In the genomic region with DNA sequence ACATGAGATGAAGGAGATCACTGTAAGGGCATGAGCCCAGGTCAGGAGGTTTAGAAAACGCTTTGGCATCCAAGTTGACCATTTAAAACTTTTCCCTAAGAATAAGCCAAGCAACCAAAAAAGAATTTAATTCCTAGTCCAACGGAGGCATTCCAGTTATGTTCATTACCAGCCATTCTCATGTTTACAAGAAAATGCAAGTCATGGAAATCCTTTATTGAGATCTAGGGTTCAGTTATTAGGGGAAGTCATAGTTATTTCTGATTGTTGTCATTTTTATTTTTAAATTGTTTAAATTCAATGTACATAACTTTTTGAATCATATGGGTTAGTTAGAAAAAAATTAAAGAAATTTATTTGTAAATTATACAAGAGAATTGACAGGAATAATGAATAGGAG, we compare ENCODE assay signal across 1 cellular context.
TF ChIP-seq lines count a peak whose summit lies in the region.

No MANE protein-coding gene starts in this region.

TF ChIP-seq in GM23338, 12 proteins besides CTCF, POLR2A, EP300 and RAD21 (continued from another document):
- TF ChIP-seq, protein P1, sequence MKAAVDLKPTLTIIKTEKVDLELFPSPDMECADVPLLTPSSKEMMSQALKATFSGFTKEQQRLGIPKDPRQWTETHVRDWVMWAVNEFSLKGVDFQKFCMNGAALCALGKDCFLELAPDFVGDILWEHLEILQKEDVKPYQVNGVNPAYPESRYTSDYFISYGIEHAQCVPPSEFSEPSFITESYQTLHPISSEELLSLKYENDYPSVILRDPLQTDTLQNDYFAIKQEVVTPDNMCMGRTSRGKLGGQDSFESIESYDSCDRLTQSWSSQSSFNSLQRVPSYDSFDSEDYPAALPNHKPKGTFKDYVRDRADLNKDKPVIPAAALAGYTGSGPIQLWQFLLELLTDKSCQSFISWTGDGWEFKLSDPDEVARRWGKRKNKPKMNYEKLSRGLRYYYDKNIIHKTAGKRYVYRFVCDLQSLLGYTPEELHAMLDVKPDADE (IDR thresholded peaks at IDR 0.05) = no peak
